Comparison of ENCODE assay signal across 8 cellular contexts in the genomic region with DNA sequence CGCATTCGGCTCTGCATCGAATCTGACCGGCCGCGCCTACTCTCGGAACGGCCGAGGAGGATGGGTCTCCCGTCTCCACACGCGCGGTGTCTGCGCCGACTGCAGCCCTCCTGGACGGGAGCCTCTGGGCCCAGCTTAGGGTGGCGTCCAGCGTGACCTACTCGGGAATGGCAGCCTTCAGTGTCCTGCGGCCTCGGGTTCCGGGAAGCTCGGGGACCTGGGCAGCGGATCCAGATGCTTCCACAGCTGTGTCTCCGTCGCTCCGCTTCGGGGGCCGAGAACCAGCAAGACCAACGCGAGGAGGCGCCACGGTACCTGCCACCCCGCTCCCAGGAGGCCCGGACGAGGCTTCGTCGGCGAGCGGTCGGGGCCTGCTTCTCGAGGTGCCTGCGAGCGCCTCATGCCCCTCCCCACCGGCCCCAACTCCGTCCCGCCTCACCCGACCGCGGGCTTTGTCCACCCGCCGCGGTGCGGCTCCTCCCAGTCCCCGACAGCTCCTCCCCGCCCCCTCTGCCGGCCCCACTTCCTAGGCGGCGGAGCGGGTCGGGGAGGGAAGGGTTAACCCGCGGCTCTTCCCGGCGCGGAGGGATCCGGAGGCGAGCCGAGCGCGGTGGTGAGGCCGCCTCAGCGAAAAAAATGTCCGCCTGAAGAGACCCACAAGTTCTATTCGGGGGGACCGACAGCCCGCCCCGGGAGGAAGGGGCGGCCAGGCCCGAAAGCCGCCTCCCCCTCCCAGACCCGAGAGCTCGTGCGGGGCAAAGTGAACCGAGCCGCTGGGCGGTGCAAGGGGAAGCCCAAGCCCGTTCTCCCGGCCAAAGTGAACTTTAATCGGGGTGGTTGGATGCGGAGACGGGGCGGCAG. TPM values are rescaled to one million over a fixed set of nuclear protein-coding genes. Genes with fewer than 3 reads are reported as not detected.
DNase-seq lines count a peak whose midpoint lies in the region; ATAC-seq and TF ChIP-seq lines count a peak whose summit lies in the region.

A gene (plus strand): TSS at position 599 of the 861 bp plus-strand sequence. CDS start 1,270 bp downstream, outside the sequence.

- H3K4me3 Mint-ChIP-seq in activated naive CD4-positive, alpha-beta T cell treated with anti-CD3 and anti-CD28 coated beads, Interleukin-2, amount 50 U/mL, for 24 hours = peak within 1 kb of the TSS; percentile 93

- CTCF ChIA-PET in GM10248 (lab: Yijun Ruan, JAX) (interaction anchor here (1.0 to 1.8 kb wide), 7 partner anchors 8 to 359 kb away, joined by 3 to 7 read pairs (median 4); no protein-coding TSS in a partner anchor), SK-N-SH (lab: Yijun Ruan, JAX) (interaction anchor here (0.6 to 1.6 kb wide), 13 partner anchors 10 to 454 kb away, joined by 3 to 6 read pairs (median 3); no protein-coding TSS in a partner anchor)

- ATAC-seq in HG02571 (IDR thresholded peaks at IDR 0.05; ENCODE audit: unreplicated experiment) (peak; percentile 71), thoracic aorta (ENCODE audit: insufficient number of reproducible peaks, low FRiP score, low read depth) (peak; percentile 83)

- H2AFZ ChIP-seq in SK-N-SH (ENCODE audit: low read depth) = peak within 1 kb of the TSS; percentile 90
- peak within 1 kb of the TSS; percentile 90 for H2AFZ ChIP-seq in osteoblast (ENCODE audit: low read length)

- peak; percentile 45 to 65; a peak in 3 of 4 replicates for TF ChIP-seq EP300 in SK-N-SH (IDR thresholded peaks at IDR 0.05; ENCODE audit: borderline replicate concordance in 1 of 2, low read depth in 1 of 2, low read length in 1 of 2)

- peak within 1 kb of the TSS; percentile 80 for H3K4me2 ChIP-seq in SK-N-SH
- peak within 1 kb of the TSS; percentile 96 for H3K4me2 ChIP-seq in osteoblast (ENCODE audit: insufficient read depth, low read length)

- WGBS in SK-N-SH (ENCODE audit: low lambda C conversion rate) = 5% methylated on average over 28 of the region's 93 CpGs

- no peaks in the 10 kb centered on the region for H3K9me2 ChIP-seq in SK-N-SH

- POLR2A ChIA-PET in GM10248 (lab: Yijun Ruan, JAX) (interaction anchor here (1.2 kb wide), 1 partner anchor 10 kb away, joined by 4 read pairs; no protein-coding TSS in a partner anchor), SK-N-SH (lab: Yijun Ruan, JAX) (interaction anchor here (0.7 to 2.1 kb wide), 7 partner anchors 10 to 388 kb away, joined by 3 to 40 read pairs (median 4); a partner anchor contains a TSS)

- peak; percentile 36 for TF ChIP-seq RAD21 in SK-N-SH (IDR thresholded peaks at IDR 0.05; ENCODE audit: low read length)

- H3K4me3 ChIP-seq in SK-N-SH (ENCODE audit: low read depth in 2 of 2, low read length in 1 of 2) (peak within 1 kb of the TSS; percentile 90 to 94), osteoblast (ENCODE audit: insufficient read depth, low read length) (peak within 1 kb of the TSS; percentile 89), thoracic aorta (peak within 1 kb of the TSS; percentile 89)

- H3K27me3 Mint-ChIP-seq in activated naive CD4-positive, alpha-beta T cell treated with anti-CD3 and anti-CD28 coated beads, Interleukin-2, amount 50 U/mL, for 24 hours = no peaks in the 10 kb centered on the region

- H3K27ac ChIP-seq in SK-N-SH (ENCODE audit: low read depth in 2 of 2, low read length in 1 of 2) (peak within 1 kb of the TSS; percentile 87 to 95), osteoblast (ENCODE audit: low read depth, low read length) (peak within 1 kb of the TSS; percentile 83), thoracic aorta (peak within 1 kb of the TSS; percentile 92 to 94)

- H3K9me3 ChIP-seq in SK-N-SH = no peaks in the 10 kb centered on the region
- H3K9me3 ChIP-seq in osteoblast (ENCODE audit: low read depth, low read length) = no peaks in the 10 kb centered on the region
- no peaks in the 10 kb centered on the region for H3K9me3 ChIP-seq in thoracic aorta

- H3K4me1 Mint-ChIP-seq in activated naive CD4-positive, alpha-beta T cell treated with anti-CD3 and anti-CD28 coated beads, Interleukin-2, amount 50 U/mL, for 24 hours = peaks cover 57% of the 10 kb centered on the region

- peaks cover 4% of the 10 kb centered on the region; the same call in 1 of the 2 replicates for H4K20me1 ChIP-seq in SK-N-SH (ENCODE audit: insufficient read depth)
- peaks cover 5% of the 10 kb centered on the region for H4K20me1 ChIP-seq in osteoblast (ENCODE audit: insufficient read depth, low read length)

- TF ChIP-seq CTCF in GM10248 (IDR thresholded peaks at IDR 0.05; ENCODE audit: control extremely low read depth, extremely low read depth, low read depth, missing control alignments) = peak; percentile 67
- peak; percentile 44 for TF ChIP-seq CTCF in SK-N-SH (IDR thresholded peaks at IDR 0.05)
- TF ChIP-seq CTCF in osteoblast (IDR thresholded peaks at IDR 0.05; ENCODE audit: extremely low read depth, low read depth, low read length) = peak; percentile 27
- peak; percentile 13 for TF ChIP-seq CTCF in thoracic aorta (IDR thresholded peaks at IDR 0.05)

- no peaks in the 10 kb centered on the region for H3K27me3 ChIP-seq in SK-N-SH (ENCODE audit: insufficient read depth)
- no peaks in the 10 kb centered on the region for H3K27me3 ChIP-seq in osteoblast (ENCODE audit: insufficient read depth, low read length)
- no peaks in the 10 kb centered on the region for H3K27me3 ChIP-seq in thoracic aorta (replicated peaks; ENCODE audit: insufficient read depth)

- peaks cover under 1% of the 10 kb centered on the region for H3F3A ChIP-seq in SK-N-SH (replicated peaks; ENCODE audit: insufficient read depth)

- DNase-seq in GM10248 (ENCODE audit: extremely low spot score) (peak; percentile 92), NCI-H1048 (lab: John Stamatoyannopoulos, UW) (peak; percentile 84), SK-N-SH (peak; percentile 98), glomerular visceral epithelial cell (ENCODE audit: extremely low spot score) (peak; percentile 96), osteoblast (ENCODE audit: insufficient read length, low spot score, missing footprints) (peak; percentile 99), thoracic aorta (ENCODE audit: low spot score) (peak; percentile 81)

- H3K9me3 Mint-ChIP-seq in activated naive CD4-positive, alpha-beta T cell treated with anti-CD3 and anti-CD28 coated beads, Interleukin-2, amount 50 U/mL, for 24 hours = no peaks in the 10 kb centered on the region

- peaks cover 5% of the 10 kb centered on the region for H3K36me3 Mint-ChIP-seq in activated naive CD4-positive, alpha-beta T cell treated with anti-CD3 and anti-CD28 coated beads, Interleukin-2, amount 50 U/mL, for 24 hours

- H3K27ac Mint-ChIP-seq in activated naive CD4-positive, alpha-beta T cell treated with anti-CD3 and anti-CD28 coated beads, Interleukin-2, amount 50 U/mL, for 24 hours = peak within 1 kb of the TSS; percentile 75

- H3K36me3 ChIP-seq in SK-N-SH (replicated peaks in 1 of 2; ENCODE audit: control insufficient read depth in 1 of 2, insufficient read depth in 2 of 2, low read length in 1 of 2) = peaks cover 27 to 29% of the 10 kb centered on the region in 2 experiments
- H3K36me3 ChIP-seq in osteoblast (ENCODE audit: insufficient read depth, low read length) = peaks cover 6% of the 10 kb centered on the region
- no peaks in the 10 kb centered on the region for H3K36me3 ChIP-seq in thoracic aorta

- peak within 1 kb of the TSS; percentile 99 for H3K9ac ChIP-seq in SK-N-SH

- peaks cover 8 to 12% of the 10 kb centered on the region in 2 experiments; a peak in 3 of 4 replicates for H3K4me1 ChIP-seq in SK-N-SH (ENCODE audit: control insufficient read depth in 1 of 2, insufficient read depth in 2 of 2, low read depth in 1 of 2, low read length in 1 of 2)
- H3K4me1 ChIP-seq in osteoblast (ENCODE audit: insufficient read depth, low read length) = peaks cover 13% of the 10 kb centered on the region
- H3K4me1 ChIP-seq in thoracic aorta (ENCODE audit: control insufficient read depth in 1 of 2, low read depth in 2 of 2) = peaks cover 33 to 55% of the 10 kb centered on the region in 2 donors

- H3K79me2 ChIP-seq in SK-N-SH (ENCODE audit: insufficient read depth) (peaks cover 51% of the 10 kb centered on the region), osteoblast (ENCODE audit: insufficient read depth, low read length) (peaks cover 54% of the 10 kb centered on the region)

TF ChIP-seq in SK-N-SH, 30 proteins besides CTCF, POLR2A, EP300 and RAD21 (continues in another document):
- TF ChIP-seq FOXJ3 (CRISPR knock-in tag; IDR thresholded peaks at IDR 0.05) = no peak
- TF ChIP-seq, protein P1, sequence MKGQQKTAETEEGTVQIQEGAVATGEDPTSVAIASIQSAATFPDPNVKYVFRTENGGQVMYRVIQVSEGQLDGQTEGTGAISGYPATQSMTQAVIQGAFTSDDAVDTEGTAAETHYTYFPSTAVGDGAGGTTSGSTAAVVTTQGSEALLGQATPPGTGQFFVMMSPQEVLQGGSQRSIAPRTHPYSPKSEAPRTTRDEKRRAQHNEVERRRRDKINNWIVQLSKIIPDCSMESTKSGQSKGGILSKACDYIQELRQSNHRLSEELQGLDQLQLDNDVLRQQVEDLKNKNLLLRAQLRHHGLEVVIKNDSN (IDR thresholded peaks at IDR 0.05; ENCODE audit: borderline replicate concordance, low read depth) = no peak; the same call in 1 of the 2 replicates
- TF ChIP-seq RCOR1 (IDR thresholded peaks at IDR 0.05; ENCODE audit: low read length) = no peak; the same call in 1 of the 2 replicates
- TF ChIP-seq ELF1 (IDR thresholded peaks at IDR 0.05) = peak; percentile 69
- peak; percentile 40; the same call in 1 of the 2 replicates for TF ChIP-seq GATA2 (CRISPR knock-in tag; IDR thresholded peaks at IDR 0.05)
- peak; percentile 94; the same call in 1 of the 2 replicates for TF ChIP-seq SIN3A (IDR thresholded peaks at IDR 0.05; ENCODE audit: borderline replicate concordance, low read depth, low read length)
- no peak for TF ChIP-seq TEAD4 (IDR thresholded peaks at IDR 0.05; ENCODE audit: borderline replicate concordance, insufficient read depth)
- TF ChIP-seq SMC3 (IDR thresholded peaks at IDR 0.05; ENCODE audit: low read depth, low read length) = peak; percentile 18; the same call in 1 of the 2 replicates
- no peak for TF ChIP-seq NRF1 (IDR thresholded peaks at IDR 0.05; ENCODE audit: low read depth, low read length)
- TF ChIP-seq RXRA (IDR thresholded peaks at IDR 0.05; ENCODE audit: borderline replicate concordance, low read depth) = 0 out of 2 replicates have a peak, but pooled peaks have one; percentile 21

RNA-seq across cellular contexts. Expression of the gene that starts here (rescaled TPM):
- 49.6 and 50.6 TPM in 2 replicates for polyA plus RNA-seq in SK-N-SH (2012; rRNA removed)
- polyA plus RNA-seq in SK-N-SH (2012; cell fraction: cytosol; rRNA removed) = 48.4 and 57.3 TPM in 2 replicates
- polyA plus RNA-seq in SK-N-SH (2012; cell fraction: nucleus; rRNA removed) = 44.5 and 54.7 TPM in 2 replicates
- total RNA-seq in osteoblast (82.2 and 86.5 TPM in 2 replicates), thoracic aorta (100 to 1,000 TPM in 1 of 2 donors, 10 to 100 TPM in 1; 91.8 to 107 TPM)

Comparison
In these comparisons a context has a peak if more than half of its experiments do, and no peak if none do; other contexts are left out.
1. Peak in every context shown above with its lines: DNase-seq, ATAC-seq, H3K4me3 ChIP-seq and H3K27ac ChIP-seq.
2. CTCF ChIP-seq: peak in every context shown above with its lines; median percentile 67 in GM10248; 44 in SK-N-SH; 27 in osteoblast; 13 in thoracic aorta.